Comparison of ENCODE assay signal across 1 cellular context in the genomic region with DNA sequence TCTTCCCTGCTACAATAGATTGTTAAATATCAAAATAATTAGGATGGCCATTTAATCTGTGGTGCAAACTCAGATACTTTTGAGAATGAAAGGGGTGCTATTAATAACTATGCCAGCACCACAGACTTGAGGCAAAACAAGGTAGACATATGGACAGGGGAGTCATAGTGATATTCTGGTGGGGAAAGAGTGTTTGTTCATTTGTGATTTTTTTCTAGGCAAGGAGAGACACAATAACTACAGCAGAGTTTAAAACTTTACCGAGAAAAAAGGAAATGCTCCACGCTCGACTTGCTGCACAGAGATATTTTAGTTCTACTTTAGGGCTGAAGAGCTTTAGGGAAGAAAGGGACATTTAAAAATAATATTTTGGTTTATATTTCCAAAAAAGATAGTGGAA.
TF ChIP-seq lines count a peak whose summit lies in the region.

No MANE protein-coding gene starts in this region.

TF ChIP-seq in GM12878, 131 proteins besides CTCF, POLR2A, EP300 and RAD21 (continued from another document):
- TF ChIP-seq, protein P1, sequence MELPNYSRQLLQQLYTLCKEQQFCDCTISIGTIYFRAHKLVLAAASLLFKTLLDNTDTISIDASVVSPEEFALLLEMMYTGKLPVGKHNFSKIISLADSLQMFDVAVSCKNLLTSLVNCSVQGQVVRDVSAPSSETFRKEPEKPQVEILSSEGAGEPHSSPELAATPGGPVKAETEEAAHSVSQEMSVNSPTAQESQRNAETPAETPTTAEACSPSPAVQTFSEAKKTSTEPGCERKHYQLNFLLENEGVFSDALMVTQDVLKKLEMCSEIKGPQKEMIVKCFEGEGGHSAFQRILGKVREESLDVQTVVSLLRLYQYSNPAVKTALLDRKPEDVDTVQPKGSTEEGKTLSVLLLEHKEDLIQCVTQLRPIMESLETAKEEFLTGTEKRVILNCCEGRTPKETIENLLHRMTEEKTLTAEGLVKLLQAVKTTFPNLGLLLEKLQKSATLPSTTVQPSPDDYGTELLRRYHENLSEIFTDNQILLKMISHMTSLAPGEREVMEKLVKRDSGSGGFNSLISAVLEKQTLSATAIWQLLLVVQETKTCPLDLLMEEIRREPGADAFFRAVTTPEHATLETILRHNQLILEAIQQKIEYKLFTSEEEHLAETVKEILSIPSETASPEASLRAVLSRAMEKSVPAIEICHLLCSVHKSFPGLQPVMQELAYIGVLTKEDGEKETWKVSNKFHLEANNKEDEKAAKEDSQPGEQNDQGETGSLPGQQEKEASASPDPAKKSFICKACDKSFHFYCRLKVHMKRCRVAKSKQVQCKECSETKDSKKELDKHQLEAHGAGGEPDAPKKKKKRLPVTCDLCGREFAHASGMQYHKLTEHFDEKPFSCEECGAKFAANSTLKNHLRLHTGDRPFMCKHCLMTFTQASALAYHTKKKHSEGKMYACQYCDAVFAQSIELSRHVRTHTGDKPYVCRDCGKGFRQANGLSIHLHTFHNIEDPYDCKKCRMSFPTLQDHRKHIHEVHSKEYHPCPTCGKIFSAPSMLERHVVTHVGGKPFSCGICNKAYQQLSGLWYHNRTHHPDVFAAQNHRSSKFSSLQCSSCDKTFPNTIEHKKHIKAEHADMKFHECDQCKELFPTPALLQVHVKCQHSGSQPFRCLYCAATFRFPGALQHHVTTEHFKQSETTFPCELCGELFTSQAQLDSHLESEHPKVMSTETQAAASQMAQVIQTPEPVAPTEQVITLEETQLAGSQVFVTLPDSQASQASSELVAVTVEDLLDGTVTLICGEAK (IDR thresholded peaks at IDR 0.05; ENCODE audit: borderline replicate concordance) = no peak
- TF ChIP-seq IKZF2 (IDR thresholded peaks at IDR 0.05) (peak; percentile 24 to 45; a peak in 1 of 4 replicates), ZNF592 (IDR thresholded peaks at IDR 0.05) (no peak), MEF2A (IDR thresholded peaks at IDR 0.05; ENCODE audit: insufficient read depth, low read depth, low read length) (peak; percentile 43; the same call in 1 of the 2 replicates), NBN (IDR thresholded peaks at IDR 0.05) (no peak), BCL11A (IDR thresholded peaks at IDR 0.05; ENCODE audit: low read depth, low read length) (0 out of 2 replicates have a peak, but pooled peaks have one; percentile 11), SRF (IDR thresholded peaks at IDR 0.05; ENCODE audit: low read depth in 2 of 2, low read length in 2 of 2) (no peak), RAD51 (IDR thresholded peaks at IDR 0.05) (no peak), NKRF (conservative IDR thresholded peaks at IDR 0.05) (no peak), POLR2AphosphoS5 (IDR thresholded peaks at IDR 0.05; ENCODE audit: low read length) (no peak)
- TF ChIP-seq, protein P2, sequence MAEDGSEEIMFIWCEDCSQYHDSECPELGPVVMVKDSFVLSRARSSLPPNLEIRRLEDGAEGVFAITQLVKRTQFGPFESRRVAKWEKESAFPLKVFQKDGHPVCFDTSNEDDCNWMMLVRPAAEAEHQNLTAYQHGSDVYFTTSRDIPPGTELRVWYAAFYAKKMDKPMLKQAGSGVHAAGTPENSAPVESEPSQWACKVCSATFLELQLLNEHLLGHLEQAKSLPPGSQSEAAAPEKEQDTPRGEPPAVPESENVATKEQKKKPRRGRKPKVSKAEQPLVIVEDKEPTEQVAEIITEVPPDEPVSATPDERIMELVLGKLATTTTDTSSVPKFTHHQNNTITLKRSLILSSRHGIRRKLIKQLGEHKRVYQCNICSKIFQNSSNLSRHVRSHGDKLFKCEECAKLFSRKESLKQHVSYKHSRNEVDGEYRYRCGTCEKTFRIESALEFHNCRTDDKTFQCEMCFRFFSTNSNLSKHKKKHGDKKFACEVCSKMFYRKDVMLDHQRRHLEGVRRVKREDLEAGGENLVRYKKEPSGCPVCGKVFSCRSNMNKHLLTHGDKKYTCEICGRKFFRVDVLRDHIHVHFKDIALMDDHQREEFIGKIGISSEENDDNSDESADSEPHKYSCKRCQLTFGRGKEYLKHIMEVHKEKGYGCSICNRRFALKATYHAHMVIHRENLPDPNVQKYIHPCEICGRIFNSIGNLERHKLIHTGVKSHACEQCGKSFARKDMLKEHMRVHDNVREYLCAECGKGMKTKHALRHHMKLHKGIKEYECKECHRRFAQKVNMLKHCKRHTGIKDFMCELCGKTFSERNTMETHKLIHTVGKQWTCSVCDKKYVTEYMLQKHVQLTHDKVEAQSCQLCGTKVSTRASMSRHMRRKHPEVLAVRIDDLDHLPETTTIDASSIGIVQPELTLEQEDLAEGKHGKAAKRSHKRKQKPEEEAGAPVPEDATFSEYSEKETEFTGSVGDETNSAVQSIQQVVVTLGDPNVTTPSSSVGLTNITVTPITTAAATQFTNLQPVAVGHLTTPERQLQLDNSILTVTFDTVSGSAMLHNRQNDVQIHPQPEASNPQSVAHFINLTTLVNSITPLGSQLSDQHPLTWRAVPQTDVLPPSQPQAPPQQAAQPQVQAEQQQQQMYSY (CRISPR knock-in tag; IDR thresholded peaks at IDR 0.05) = no peak
